In the genomic region with DNA sequence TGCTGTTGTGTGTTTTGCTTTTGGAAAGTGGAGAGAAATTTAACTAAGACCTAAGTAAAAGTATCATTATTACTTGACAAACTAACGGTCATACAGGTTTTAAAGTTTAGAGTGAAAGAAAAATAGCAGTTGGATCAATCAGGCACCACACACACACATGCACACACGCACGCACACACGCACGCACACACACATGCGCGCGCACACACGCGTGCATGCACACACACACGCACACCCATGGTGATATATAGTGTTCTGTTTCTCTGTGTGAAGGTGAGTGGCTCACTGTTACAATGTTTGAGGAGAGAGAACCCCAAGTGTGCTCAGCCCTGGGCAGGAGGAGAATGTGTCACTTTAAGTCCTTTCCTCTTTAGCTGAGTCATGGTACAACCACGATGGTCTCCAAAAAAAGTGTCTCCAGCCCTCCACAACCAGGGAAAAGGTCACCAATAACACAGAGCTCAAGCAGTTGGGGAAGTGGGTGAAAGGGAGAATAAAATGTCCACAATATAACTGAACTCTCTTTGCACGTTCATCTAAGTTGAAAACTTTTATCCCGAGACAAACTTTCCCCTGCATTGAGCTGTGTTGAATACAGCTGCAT, we compare ENCODE assay signal across 1 cellular context.
TF ChIP-seq lines count a peak whose summit lies in the region.

No MANE protein-coding gene starts in this region.

TF ChIP-seq in IMR-90, 13 proteins besides CTCF, POLR2A, EP300 and RAD21:
- TF ChIP-seq NFE2L2 (IDR thresholded peaks at IDR 0.05; ENCODE audit: low read depth, low read length) (peak; percentile 91), CEBPB (IDR thresholded peaks at IDR 0.05; ENCODE audit: low read depth, low read length) (no peak)
